In genomic region chr4:169070071-169070894, GRCh38 we compare ENCODE assay signal across 8 cellular contexts.
A peak's percentile ranks its signal among the peaks of the same experiment; 100 is the strongest.
DNase-seq lines count a peak whose midpoint lies in the region; ATAC-seq, FAIRE-seq and TF ChIP-seq lines count a peak whose summit lies in the region.

No MANE protein-coding gene starts in this region.

- intact Hi-C loops in natural killer cell (cut with micrococcal nuclease) = no loop called here

- peaks cover 7 to 8% of the 10 kb centered on the region in 2 donors for H3K4me1 Mint-ChIP-seq in natural killer cell
- H3K4me1 Mint-ChIP-seq in activated CD8-positive, alpha-beta memory T cell treated with anti-CD3 and anti-CD28 coated beads, Interleukin-2, amount 10 ng/mL, durations not matched to agents 7 days and 5 days = peaks cover 5% of the 10 kb centered on the region

- no peak overlapping the region for H3K27ac Mint-ChIP-seq in natural killer cell
- no peak overlapping the region for H3K27ac Mint-ChIP-seq in activated CD8-positive, alpha-beta memory T cell treated with anti-CD3 and anti-CD28 coated beads, Interleukin-2, amount 10 ng/mL, durations not matched to agents 7 days and 5 days

- H3K36me3 ChIP-seq in right atrium auricular region (no peaks in the 10 kb centered on the region), WERI-Rb-1 (no peaks in the 10 kb centered on the region)

- peaks cover 0 to 12% of the 10 kb centered on the region in 2 donors for H3K4me1 ChIP-seq in right atrium auricular region

- CTCF ChIA-PET in activated CD8-positive, alpha-beta memory T cell treated with anti-CD3 and anti-CD28 coated beads, Interleukin-2, amount 10 ng/mL, durations not matched to agents 7 days and 5 days (lab: Charles Lee) = no interaction called here

- H3K27me3 ChIP-seq in right atrium auricular region (no peaks in the 10 kb centered on the region), WERI-Rb-1 (ENCODE audit: insufficient read depth, low read depth, severe bottlenecking) (no peaks in the 10 kb centered on the region)

- H3K4me3 ChIP-seq in right atrium auricular region (no peak overlapping the region), skin epidermis (no peak overlapping the region), WERI-Rb-1 (ENCODE audit: low read depth, low read length) (no peak overlapping the region)

- H3K36me3 Mint-ChIP-seq in natural killer cell = no peaks in the 10 kb centered on the region
- H3K36me3 Mint-ChIP-seq in activated CD8-positive, alpha-beta memory T cell treated with anti-CD3 and anti-CD28 coated beads, Interleukin-2, amount 10 ng/mL, durations not matched to agents 7 days and 5 days = no peaks in the 10 kb centered on the region

- peak overlapping the region; percentile 14 to 51 for H3K27ac ChIP-seq in right atrium auricular region
- peak overlapping the region in 18 of 21 experiments; percentile 32 to 88 (median 70) for H3K27ac ChIP-seq in skin epidermis
- no peak overlapping the region for H3K27ac ChIP-seq in WERI-Rb-1

- H3K9me3 ChIP-seq in right atrium auricular region (no peaks in the 10 kb centered on the region), WERI-Rb-1 (ENCODE audit: severe bottlenecking) (no peaks in the 10 kb centered on the region)

- ATAC-seq in HG02970 (IDR thresholded peaks at IDR 0.05; ENCODE audit: low FRiP score, unreplicated experiment) = peak; percentile 26
- ATAC-seq in natural killer cell = no peak
- no peak for ATAC-seq in activated CD8-positive, alpha-beta memory T cell treated with anti-CD3 and anti-CD28 coated beads, Interleukin-2, amount 10 ng/mL, durations not matched to agents 7 days and 5 days

- peak; percentile 62 for DNase-seq in RCC 7860 (ENCODE audit: low spot score)
- no peak for DNase-seq in right atrium auricular region (ENCODE audit: low spot score)
- DNase-seq in WERI-Rb-1 = no peak
- DNase-seq in natural killer cell = no peak
- no peak for DNase-seq in stimulated activated CD4-positive, alpha-beta T cell treated with anti-CD3 and anti-CD28 coated beads, Interleukin-4, amount 100 ng/mL, for 24 hours
- DNase-seq in activated CD8-positive, alpha-beta memory T cell treated with anti-CD3 and anti-CD28 coated beads, Interleukin-2, amount 10 ng/mL, durations not matched to agents 7 days and 5 days = no peak

- H3K9me3 Mint-ChIP-seq in natural killer cell = no peaks in the 10 kb centered on the region
- no peaks in the 10 kb centered on the region for H3K9me3 Mint-ChIP-seq in activated CD8-positive, alpha-beta memory T cell treated with anti-CD3 and anti-CD28 coated beads, Interleukin-2, amount 10 ng/mL, durations not matched to agents 7 days and 5 days (ENCODE audit: low read depth)

- FAIRE-seq in RCC 7860 (lab: Jason Lieb, UNC) = no peak

- no peaks in the 10 kb centered on the region for H3K27me3 Mint-ChIP-seq in natural killer cell (ENCODE audit: low read depth in 2 of 2)
- peaks cover 10% of the 10 kb centered on the region for H3K27me3 Mint-ChIP-seq in activated CD8-positive, alpha-beta memory T cell treated with anti-CD3 and anti-CD28 coated beads, Interleukin-2, amount 10 ng/mL, durations not matched to agents 7 days and 5 days

- TF ChIP-seq CTCF in right atrium auricular region (IDR thresholded peaks at IDR 0.05) (no peak), WERI-Rb-1 (IDR thresholded peaks at IDR 0.05; ENCODE audit: low read depth, low read length) (no peak), natural killer cell (IDR thresholded peaks at IDR 0.05) (no peak)

- no peak overlapping the region for H3K4me3 Mint-ChIP-seq in natural killer cell
- no peak overlapping the region for H3K4me3 Mint-ChIP-seq in activated CD8-positive, alpha-beta memory T cell treated with anti-CD3 and anti-CD28 coated beads, Interleukin-2, amount 10 ng/mL, durations not matched to agents 7 days and 5 days
